1 cellular context compared by ENCODE assay signal in the genomic region with DNA sequence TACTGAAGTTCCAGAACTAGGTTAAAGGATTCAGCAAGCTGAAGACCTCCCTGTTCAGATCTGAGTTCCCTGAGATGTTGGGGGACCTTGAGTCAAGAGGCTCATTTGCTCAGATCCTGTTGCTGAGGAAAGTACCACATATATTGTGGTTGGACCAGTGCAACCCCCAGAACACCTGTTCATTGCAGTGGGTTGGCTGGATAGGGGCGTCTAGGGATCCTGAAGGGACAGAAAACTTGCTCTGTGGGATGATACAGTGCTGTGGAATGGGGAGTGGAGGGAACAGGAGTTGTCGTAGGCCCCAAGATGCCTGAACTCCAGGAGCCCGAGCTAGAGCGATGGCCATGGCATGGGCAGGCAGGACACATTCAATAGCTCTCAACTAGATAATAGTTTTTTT.
TF ChIP-seq lines count a peak whose summit lies in the region.

No MANE protein-coding gene starts in this region.

TF ChIP-seq in IMR-90, 13 proteins besides CTCF, POLR2A, EP300 and RAD21:
- TF ChIP-seq MAFK (IDR thresholded peaks at IDR 0.05; ENCODE audit: low read depth, low read length) (no peak), SMC3 (IDR thresholded peaks at IDR 0.05; ENCODE audit: low read depth, low read length) (no peak), NFE2L2 (IDR thresholded peaks at IDR 0.05; ENCODE audit: low read depth, low read length) (no peak), CEBPB (IDR thresholded peaks at IDR 0.05; ENCODE audit: low read depth, low read length) (no peak), MAZ (IDR thresholded peaks at IDR 0.05; ENCODE audit: borderline replicate concordance, low read depth, low read length) (no peak), BHLHE40 (IDR thresholded peaks at IDR 0.05; ENCODE audit: low read depth, low read length) (no peak)
